Comparison of ENCODE assay signal across 22 cellular contexts in the genomic region with DNA sequence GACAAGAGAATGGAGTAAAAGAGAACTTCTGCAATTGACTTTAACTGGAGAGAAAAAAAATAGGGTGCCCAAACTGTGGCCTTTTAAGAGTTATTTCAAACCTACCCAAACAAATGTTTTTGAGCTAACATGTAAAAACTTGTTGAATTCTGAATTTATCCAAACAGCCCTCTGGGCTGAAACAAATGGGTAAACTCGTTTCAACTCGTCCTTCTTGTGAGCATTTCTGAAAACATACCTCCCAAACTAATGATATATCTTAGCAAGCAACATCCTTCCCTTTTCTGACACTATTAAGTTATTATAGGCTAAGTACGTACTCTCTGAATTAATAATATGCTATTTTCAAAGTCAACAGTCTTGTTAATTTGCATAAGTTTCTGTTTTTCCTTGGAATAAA.
DNase-seq lines count a peak whose midpoint lies in the region; ATAC-seq and TF ChIP-seq lines count a peak whose summit lies in the region.
"Had no signal": no experiment of that assay in that cellular context is flagged by ENCODE, and none has a peak within 500 bp of the region (broad histone marks: within the 10 kb centered on the region; RNA-seq: fewer than 3 reads in every experiment).

No MANE protein-coding gene starts in this region.

- no peak overlapping the region for H2AK5ac ChIP-seq in neuronal stem cell (ENCODE audit: low read depth, low read length)

- no peak overlapping the region for H4K91ac ChIP-seq in neuronal stem cell (ENCODE audit: low read depth, low read length, poor library complexity)

- no peak overlapping the region for H3K4me3 Mint-ChIP-seq in activated CD8-positive, alpha-beta memory T cell treated with anti-CD3 and anti-CD28 coated beads, Interleukin-2, amount 10 ng/mL, durations not matched to agents 7 days and 5 days
- H3K4me3 Mint-ChIP-seq: CD4-positive, CD25-positive, alpha-beta regulatory T cell had no signal

- H3K27me3 Mint-ChIP-seq in activated CD8-positive, alpha-beta memory T cell treated with anti-CD3 and anti-CD28 coated beads, Interleukin-2, amount 10 ng/mL, durations not matched to agents 7 days and 5 days, result no peaks in the 10 kb centered on the region

- no peaks in the 10 kb centered on the region for H3K9me3 ChIP-seq in mammary epithelial cell (replicated peaks; ENCODE audit: insufficient read depth, low read length)
- no peaks in the 10 kb centered on the region for H3K9me3 ChIP-seq in hepatocyte (ENCODE audit: low read depth)
- peaks cover 0 to 7% of the 10 kb centered on the region in 2 donors for H3K9me3 ChIP-seq in neuronal stem cell (replicated peaks in 1 of 2; ENCODE audit: control insufficient read depth in 2 of 2, insufficient read depth in 1 of 2, low read depth in 1 of 2, low read length in 2 of 2)
- H3K9me3 ChIP-seq: BLaER1 had no signal

- H3K4me1 ChIP-seq in mammary epithelial cell (ENCODE audit: insufficient read depth, low read length) (peaks cover 18% of the 10 kb centered on the region), hepatocyte (ENCODE audit: insufficient read depth) (no peaks in the 10 kb centered on the region), neuronal stem cell (ENCODE audit: control insufficient read depth in 2 of 2, insufficient read depth in 1 of 2, low read depth in 1 of 2, low read length in 2 of 2) (no peaks in the 10 kb centered on the region)
- H3K4me1 ChIP-seq: BLaER1 had no signal

- no peak overlapping the region for H3K14ac ChIP-seq in neuronal stem cell (ENCODE audit: low read length)

- ATAC-seq in activated CD8-positive, alpha-beta memory T cell treated with anti-CD3 and anti-CD28 coated beads, Interleukin-2, amount 10 ng/mL, durations not matched to agents 7 days and 5 days, result no peak
- ATAC-seq: GM12878, Panc1 had no signal

- H3K9me2 ChIP-seq in hepatocyte (replicated peaks; ENCODE audit: insufficient read depth), result no peaks in the 10 kb centered on the region

- no peak overlapping the region for H3K18ac ChIP-seq in neuronal stem cell (ENCODE audit: low read length)

- H3K23ac ChIP-seq in neuronal stem cell (ENCODE audit: low read depth, low read length, poor library complexity), result no peak overlapping the region

- H3K4me3 ChIP-seq in mammary epithelial cell (replicated peaks in 1 of 3; ENCODE audit: insufficient read depth in 1 of 3, low read depth in 2 of 3, low read length in 3 of 3) (peak overlapping the region in 1 of 3 experiments; percentile 31), hepatocyte (no peak overlapping the region), neuronal stem cell (ENCODE audit: low read length in 2 of 2) (no peak overlapping the region)
- H3K4me3 ChIP-seq: BLaER1, GM12878, GM23248, SK-N-MC had no signal

- no peaks in the 10 kb centered on the region for H3K9me3 Mint-ChIP-seq in activated CD8-positive, alpha-beta memory T cell treated with anti-CD3 and anti-CD28 coated beads, Interleukin-2, amount 10 ng/mL, durations not matched to agents 7 days and 5 days (ENCODE audit: low read depth)

- no peak overlapping the region for H4K8ac ChIP-seq in neuronal stem cell (ENCODE audit: low read depth, low read length)

- H3K9ac ChIP-seq in mammary epithelial cell (ENCODE audit: insufficient read depth, low read length), result no peak overlapping the region
- no peak overlapping the region for H3K9ac ChIP-seq in neuronal stem cell (ENCODE audit: low read depth, low read length, poor library complexity)
- H3K9ac ChIP-seq: BLaER1, GM23248 had no signal

- H2BK12ac ChIP-seq in neuronal stem cell (ENCODE audit: low read length), result no peak overlapping the region

- H4K20me1 ChIP-seq in mammary epithelial cell (ENCODE audit: insufficient read depth, low read length) (no peaks in the 10 kb centered on the region), hepatocyte (ENCODE audit: insufficient read depth, poor library complexity, severe bottlenecking) (no peaks in the 10 kb centered on the region)
- H4K20me1 ChIP-seq: BLaER1 had no signal

- H2BK15ac ChIP-seq in neuronal stem cell (ENCODE audit: low read length), result no peak overlapping the region

- no peak overlapping the region for H2BK5ac ChIP-seq in neuronal stem cell (ENCODE audit: low read length)

- no peaks in the 10 kb centered on the region for H3K36me3 ChIP-seq in mammary epithelial cell (ENCODE audit: insufficient read depth, low read length)
- H3K36me3 ChIP-seq in hepatocyte (replicated peaks; ENCODE audit: insufficient read depth, low read depth), result no peaks in the 10 kb centered on the region
- H3K36me3 ChIP-seq in neuronal stem cell (replicated peaks in 1 of 2; ENCODE audit: control insufficient read depth in 2 of 2, insufficient read depth in 2 of 2, low read length in 2 of 2), result no peaks in the 10 kb centered on the region
- H3K36me3 ChIP-seq: BLaER1 had no signal

- H3K79me1 ChIP-seq in neuronal stem cell (ENCODE audit: low read depth, low read length), result no peaks in the 10 kb centered on the region

- no TSS peak for BruUV-seq in mammary epithelial cell (replicated peaks; lab: Mats Ljungman, UMichigan)

- H2AFZ ChIP-seq in mammary epithelial cell (ENCODE audit: low read depth, low read length) (peak overlapping the region; percentile 27), hepatocyte (no peak overlapping the region), neuronal stem cell (ENCODE audit: low read length) (no peak overlapping the region)
- H2AFZ ChIP-seq: GM23248 had no signal

- intact Hi-C loops in mammary epithelial cell (cut with micrococcal nuclease), result no loop called here

- DNase-seq in HPDE6-E6E7 (ENCODE audit: extremely low spot score) (peak; percentile 17), NCI-H1694 (lab: John Stamatoyannopoulos, UW) (peak; percentile 23), mammary epithelial cell (peak; percentile 67), hepatocyte (ENCODE audit: low spot score) (no peak), KG1 (lab: John Stamatoyannopoulos, UW) (no peak), neuronal stem cell (ENCODE audit: low spot score) (no peak), OCI-M2 (lab: John Stamatoyannopoulos, UW; ENCODE audit: unreplicated experiment) (no peak)
- DNase-seq in activated CD8-positive, alpha-beta memory T cell treated with anti-CD3 and anti-CD28 coated beads, Interleukin-2, amount 10 ng/mL, durations not matched to agents 7 days and 5 days, result no peak
- DNase-seq: CD4-positive, CD25-positive, alpha-beta regulatory T cell; H7; KBM-7; MM.1S; NCI-H1417 treated with DMSO at 0.1 percent for 48 hours; NCI-H187 treated with DMSO at 0.1 percent for 48 hours; NCI-H2227 treated with DMSO at 0.1 percent for 48 hours; NCI-H526 treated with DMSO at 0.1 percent for 48 hours; SIG-M5 had no signal

- H3K27me3 ChIP-seq in mammary epithelial cell (ENCODE audit: insufficient read depth, low read length) (no peaks in the 10 kb centered on the region), hepatocyte (no peaks in the 10 kb centered on the region), neuronal stem cell (ENCODE audit: control insufficient read depth in 3 of 3, insufficient read depth in 3 of 3, low read depth in 1 of 3, low read length in 3 of 3) (no peaks in the 10 kb centered on the region)
- H3K27me3 ChIP-seq: BLaER1 had no signal

- H3K79me2 ChIP-seq in mammary epithelial cell (ENCODE audit: insufficient read depth, low read length) (no peaks in the 10 kb centered on the region), hepatocyte (no peaks in the 10 kb centered on the region)

- H3K27ac ChIP-seq in mammary epithelial cell (ENCODE audit: insufficient read depth, low read depth, low read length), result no peak overlapping the region
- peak overlapping the region; percentile 15 for H3K27ac ChIP-seq in hepatocyte
- no peak overlapping the region for H3K27ac ChIP-seq in neuronal stem cell (replicated peaks; ENCODE audit: low read length)
- H3K27ac ChIP-seq: BLaER1, GM23248, SK-N-MC had no signal

- WGBS in mammary epithelial cell (ENCODE audit: low coverage, missing lambda C conversion rate), result 3% methylated on average over 3 of the region's 3 CpGs
- WGBS in hepatocyte (ENCODE audit: low lambda C conversion rate, missing lambda C conversion rate), result 86% methylated on average over 3 of the region's 3 CpGs
- no CpG with 5 or more reads among the region's 3 CpGs for WGBS in neuronal stem cell (ENCODE audit: extremely low coverage in 2 of 2, insufficient read length in 2 of 2, insufficient replicate concordance in 1 of 2), 2 donors

- H3K4me2 ChIP-seq in mammary epithelial cell (ENCODE audit: insufficient read depth, low read depth, low read length) (peak overlapping the region; percentile 78), hepatocyte (no peak overlapping the region), neuronal stem cell (ENCODE audit: insufficient read depth, low read length, poor library complexity, severe bottlenecking) (no peak overlapping the region)
- H3K4me2 ChIP-seq: BLaER1 had no signal

- dilution Hi-C loops in mammary epithelial cell (cut with HindIII; ENCODE audit: low sequenced_read_pairs), result no loop called here

- H3K4ac ChIP-seq in neuronal stem cell (ENCODE audit: low read length), result no peak overlapping the region

- TF ChIP-seq CTCF in mammary epithelial cell (conservative IDR thresholded peaks at IDR 0.05 in 1 of 2, IDR thresholded peaks at IDR 0.05 in 1 of 2; ENCODE audit: extremely low read depth in 1 of 2, insufficient read depth in 1 of 2, low read depth in 1 of 2, low read length in 2 of 2) (no peak), hepatocyte (IDR thresholded peaks at IDR 0.05; ENCODE audit: poor library complexity) (no peak)

- no peaks in the 10 kb centered on the region for H3K4me1 Mint-ChIP-seq in activated CD8-positive, alpha-beta memory T cell treated with anti-CD3 and anti-CD28 coated beads, Interleukin-2, amount 10 ng/mL, durations not matched to agents 7 days and 5 days
- H3K4me1 Mint-ChIP-seq: CD4-positive, CD25-positive, alpha-beta regulatory T cell had no signal

- in situ Hi-C loops in mammary epithelial cell (cut with MboI; ENCODE audit: low sequenced_read_pairs in 2 of 2), result loop anchor here in 1 of 2 donors (25.0 kb wide), 1 partner anchor 860 kb away; no protein-coding TSS in a partner anchor

- CTCF ChIA-PET in mammary epithelial cell (lab: Charles Lee; ENCODE audit: low non-redundant PET), result interaction anchor here (0.7 kb wide), 1 partner anchor 1965 kb away, joined by 3 read pairs; no protein-coding TSS in a partner anchor
- CTCF ChIA-PET in activated CD8-positive, alpha-beta memory T cell treated with anti-CD3 and anti-CD28 coated beads, Interleukin-2, amount 10 ng/mL, durations not matched to agents 7 days and 5 days (lab: Charles Lee), result interaction anchor here (1.0 kb wide), 1 partner anchor 12 kb away, joined by 3 read pairs; no protein-coding TSS in a partner anchor

- no peak overlapping the region for H2BK120ac ChIP-seq in neuronal stem cell (ENCODE audit: low read depth, low read length)

- H3K27ac Mint-ChIP-seq in activated CD8-positive, alpha-beta memory T cell treated with anti-CD3 and anti-CD28 coated beads, Interleukin-2, amount 10 ng/mL, durations not matched to agents 7 days and 5 days, result no peak overlapping the region
- H3K27ac Mint-ChIP-seq: CD4-positive, CD25-positive, alpha-beta regulatory T cell had no signal

- no peaks in the 10 kb centered on the region for H3K36me3 Mint-ChIP-seq in activated CD8-positive, alpha-beta memory T cell treated with anti-CD3 and anti-CD28 coated beads, Interleukin-2, amount 10 ng/mL, durations not matched to agents 7 days and 5 days
- H3K36me3 Mint-ChIP-seq: CD4-positive, CD25-positive, alpha-beta regulatory T cell had no signal

Comparison
In these comparisons a context has a peak if more than half of its experiments do, and no peak if none do; other contexts are left out.
1. DNase-seq: peak in HPDE6-E6E7 (single experiment), NCI-H1694 (single experiment) and mammary epithelial cell (single experiment); none in hepatocyte (single experiment), KG1 (single experiment), neuronal stem cell (single experiment), activated CD8-positive, alpha-beta memory T cell treated with anti-CD3 and anti-CD28 coated beads, Interleukin-2, amount 10 ng/mL, durations not matched to agents 7 days and 5 days (single experiment) and OCI-M2 (single experiment).